9 cellular contexts compared by ENCODE assay signal in genomic region chr10:2949948-2950354, GRCh38.
DNase-seq lines count a peak whose midpoint lies in the region; ATAC-seq and TF ChIP-seq lines count a peak whose summit lies in the region.
"Had no signal": no experiment of that assay in that cellular context is flagged by ENCODE, and none has a peak within 500 bp of the region (broad histone marks: within the 10 kb centered on the region; RNA-seq: fewer than 3 reads in every experiment).

No MANE protein-coding gene starts in this region.

- H3K4me3 ChIP-seq in aorta (ENCODE audit: low read length in 2 of 2) (no peak overlapping the region), gastrocnemius medialis (no peak overlapping the region)
- H3K4me3 ChIP-seq in CD8-positive, alpha-beta T cell (ENCODE audit: low read depth, low read length): no peak overlapping the region
- H3K4me3 ChIP-seq: thoracic aorta had no signal

- peaks cover 13% of the 10 kb centered on the region for H3K27me3 Mint-ChIP-seq in CD8-positive, alpha-beta T cell (ENCODE audit: low read depth)

- POLR2A ChIA-PET in CD8-positive, alpha-beta T cell (lab: Charles Lee): no interaction called here

- no peak for TF ChIP-seq POLR2A in gastrocnemius medialis (IDR thresholded peaks at IDR 0.05)

- CTCF ChIA-PET in CD8-positive, alpha-beta T cell (lab: Charles Lee): no interaction called here

- 85 to 86% methylated on average over 20 of the region's 20 CpGs for WGBS in aorta, 2 donors

- intact Hi-C loops in aorta (cut with DNase I) (no loop called here), gastrocnemius medialis (cut with DNase I; ENCODE audit: low total_unique reads) (no loop called here)
- intact Hi-C loops in CD8-positive, alpha-beta T cell (cut with DNase I, micrococcal nuclease): no loop called here

- TF ChIP-seq CTCF in CD8-positive, alpha-beta T cell (IDR thresholded peaks at IDR 0.05): no peak
- TF ChIP-seq CTCF in gastrocnemius medialis (IDR thresholded peaks at IDR 0.05 in 4 of 5, conservative IDR thresholded peaks at IDR 0.05 in 1 of 5): no peak

- no peak overlapping the region for H3K4me3 Mint-ChIP-seq in CD8-positive, alpha-beta T cell

- H3K4me1 Mint-ChIP-seq in CD8-positive, alpha-beta T cell (ENCODE audit: low read depth): no peaks in the 10 kb centered on the region

- H3K9me3 ChIP-seq in aorta (ENCODE audit: control insufficient read depth, low read length) (no peaks in the 10 kb centered on the region), gastrocnemius medialis (no peaks in the 10 kb centered on the region)
- H3K9me3 ChIP-seq in CD8-positive, alpha-beta T cell (ENCODE audit: low read length): no peaks in the 10 kb centered on the region
- H3K9me3 ChIP-seq: thoracic aorta had no signal

- no peaks in the 10 kb centered on the region for H3K36me3 Mint-ChIP-seq in CD8-positive, alpha-beta T cell

- H3K27me3 ChIP-seq in aorta (ENCODE audit: control insufficient read depth in 1 of 2, insufficient read depth in 2 of 2, low read length in 1 of 2) (no peaks in the 10 kb centered on the region), gastrocnemius medialis (peaks cover 0 to 3% (median 0%) of the 10 kb centered on the region in 3 donors)
- no peaks in the 10 kb centered on the region for H3K27me3 ChIP-seq in CD8-positive, alpha-beta T cell (ENCODE audit: insufficient read depth, low read length)

- no peaks in the 10 kb centered on the region for H3K9me3 Mint-ChIP-seq in CD8-positive, alpha-beta T cell

- no peak overlapping the region for H3K27ac Mint-ChIP-seq in CD8-positive, alpha-beta T cell

- ATAC-seq in GM18519 (IDR thresholded peaks at IDR 0.05; ENCODE audit: low FRiP score, unreplicated experiment) (peak; percentile 68), HG02642 (IDR thresholded peaks at IDR 0.05; ENCODE audit: poor library complexity, unreplicated experiment) (peak; percentile 66), SK-N-SH treated with all-trans-retinoic acid at 6 μM for 48 hours (peak; percentile 75), aorta (ENCODE audit: low FRiP score) (no peak), gastrocnemius medialis (no peak)
- ATAC-seq in CD8-positive, alpha-beta T cell: no peak

- H3K4me1 ChIP-seq in aorta (ENCODE audit: control insufficient read depth in 1 of 2, insufficient read depth in 2 of 2, low read length in 2 of 2) (no peaks in the 10 kb centered on the region), gastrocnemius medialis (no peaks in the 10 kb centered on the region)
- H3K4me1 ChIP-seq in CD8-positive, alpha-beta T cell (ENCODE audit: insufficient read depth, low read length): no peaks in the 10 kb centered on the region

- in situ Hi-C loops in gastrocnemius medialis (cut with MboI; ENCODE audit: low sequenced_read_pairs in 4 of 4): loop anchor here in 1 of 4 donors (25.0 kb wide), 1 partner anchor 237 kb away; no protein-coding TSS in a partner anchor

- peak; percentile 12 to 45 for DNase-seq in stimulated activated CD4-positive, alpha-beta T cell treated with anti-CD3 and anti-CD28 coated beads, Interleukin-12 subunit alpha, Interleukin-12 subunit beta, amount 100 ng/mL, for 24 hours (ENCODE audit: low read depth in 2 of 2)
- DNase-seq in globus pallidus (ENCODE audit: low spot score) (no peak), aorta (no peak), gastrocnemius medialis (no peak)
- DNase-seq in CD8-positive, alpha-beta T cell: no peak

- H3K36me3 ChIP-seq in aorta (ENCODE audit: control insufficient read depth in 1 of 2, insufficient read depth in 2 of 2, low read length in 1 of 2): no peaks in the 10 kb centered on the region
- no peaks in the 10 kb centered on the region for H3K36me3 ChIP-seq in CD8-positive, alpha-beta T cell (ENCODE audit: insufficient read depth, low read length)
- no peaks in the 10 kb centered on the region for H3K36me3 ChIP-seq in gastrocnemius medialis
- H3K36me3 ChIP-seq: thoracic aorta had no signal

- H3K27ac ChIP-seq in aorta (ENCODE audit: low read depth in 1 of 2, low read length in 2 of 2) (no peak overlapping the region), gastrocnemius medialis (no peak overlapping the region)
- H3K27ac ChIP-seq in CD8-positive, alpha-beta T cell (ENCODE audit: low read depth, low read length): no peak overlapping the region
- H3K27ac ChIP-seq: thoracic aorta had no signal

TF ChIP-seq in SK-N-SH treated with all-trans-retinoic acid at 6 μM for 48 hours, 23 proteins besides CTCF, POLR2A, EP300 and RAD21 (continues in another document):
- TF ChIP-seq GLIS3 (CRISPR knock-in tag; IDR thresholded peaks at IDR 0.05) (no peak), RARB (CRISPR knock-in tag; IDR thresholded peaks at IDR 0.05) (no peak), CSRNP3 (CRISPR knock-in tag; IDR thresholded peaks at IDR 0.05) (no peak), ZFP30 (CRISPR knock-in tag; IDR thresholded peaks at IDR 0.05) (no peak), OSR1 (CRISPR knock-in tag; IDR thresholded peaks at IDR 0.05) (no peak), POU6F1 (CRISPR knock-in tag; IDR thresholded peaks at IDR 0.05; ENCODE audit: borderline replicate concordance, low read depth) (no peak), ZNF70 (CRISPR knock-in tag; IDR thresholded peaks at IDR 0.05) (no peak), TSHZ2 (CRISPR knock-in tag; IDR thresholded peaks at IDR 0.05) (no peak), PPARA (CRISPR knock-in tag; IDR thresholded peaks at IDR 0.05; ENCODE audit: borderline replicate concordance) (no peak), ESRRG (CRISPR knock-in tag; IDR thresholded peaks at IDR 0.05) (no peak), ZNF8 (CRISPR knock-in tag; IDR thresholded peaks at IDR 0.05) (no peak), TOX (CRISPR knock-in tag; IDR thresholded peaks at IDR 0.05; ENCODE audit: borderline replicate concordance) (no peak), BACH2 (CRISPR knock-in tag; IDR thresholded peaks at IDR 0.05; ENCODE audit: borderline replicate concordance) (no peak), CREB5 (CRISPR knock-in tag; IDR thresholded peaks at IDR 0.05; ENCODE audit: low read depth) (no peak), ISL1 (CRISPR knock-in tag; IDR thresholded peaks at IDR 0.05) (no peak)

Comparison
In these comparisons a context has a peak if more than half of its experiments do, and no peak if none do; other contexts are left out.
1. ATAC-seq: peak in GM18519 (single experiment), HG02642 (single experiment) and SK-N-SH treated with all-trans-retinoic acid at 6 μM for 48 hours (single experiment); none in aorta (single experiment), CD8-positive, alpha-beta T cell (single experiment) and gastrocnemius medialis (0 of 2).
2. DNase-seq: peak in stimulated activated CD4-positive, alpha-beta T cell treated with anti-CD3 and anti-CD28 coated beads, Interleukin-12 subunit alpha, Interleukin-12 subunit beta, amount 100 ng/mL, for 24 hours (2 of 2); none in globus pallidus (single experiment), aorta (0 of 2), CD8-positive, alpha-beta T cell (0 of 7) and gastrocnemius medialis (0 of 2).